In the genomic region with DNA sequence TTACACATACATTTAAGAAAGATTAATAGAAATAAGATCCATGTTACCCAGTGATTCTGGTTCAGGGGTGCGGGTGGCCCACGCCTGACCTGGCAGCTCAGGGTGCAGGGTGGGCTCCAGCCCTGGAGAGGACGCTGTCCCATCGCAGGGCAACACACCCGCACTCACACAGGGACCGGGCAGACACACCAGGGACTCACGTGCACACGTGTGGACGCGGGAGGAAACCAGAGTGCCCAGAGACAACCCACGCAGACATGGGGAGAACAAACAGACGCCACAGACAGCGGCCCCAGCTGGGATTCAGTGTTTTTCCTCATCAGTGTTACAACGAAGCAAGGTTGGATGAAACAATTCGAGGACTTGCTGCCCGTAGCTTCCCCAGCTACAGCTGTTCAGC, we compare ENCODE assay signal across 33 cellular contexts. TPM values are rescaled to one million over a fixed set of nuclear protein-coding genes. Genes with fewer than 3 reads are reported as not detected.
"Had no signal": no experiment of that assay in that cellular context is flagged by ENCODE, and none has a peak within 500 bp of the region (broad histone marks: within the 10 kb centered on the region; RNA-seq: fewer than 3 reads in every experiment).

No MANE protein-coding gene starts in this region.

- DNase-seq: activated B cell treated with CpG ODN at 0.5 μM for 24 hours; activated CD4-positive, alpha-beta T cell treated with anti-CD3 and anti-CD28 coated beads for 36 hours; activated CD4-positive, alpha-beta T cell treated with anti-CD3 and anti-CD28 coated beads, Interleukin-2, amount 50 U/mL, for 4 hours; activated CD8-positive, alpha-beta memory T cell treated with anti-CD3 and anti-CD28 coated beads, Interleukin-2, amount 50 U/mL, for 48 hours; activated naive CD4-positive, alpha-beta T cell; activated naive CD8-positive, alpha-beta T cell treated with anti-CD3 and anti-CD28 coated beads, Interleukin-2, amount 10 ng/mL, durations not matched to agents 7 days and 5 days; activated T-cell treated with anti-CD3 and anti-CD28 coated beads, Interleukin-2, amount 50 U/mL, for 4 hours; amniotic stem cell; cerebellar nuclear complex; kidney glomerular epithelial cell; occipital lobe; sigmoid colon; stimulated activated CD4-positive, alpha-beta T cell treated with anti-CD3 and anti-CD28 coated beads, Interleukin-2, amount 100 ng/mL, for 48 hours; stimulated activated CD8-positive, alpha-beta memory T cell treated with anti-CD3 and anti-CD28 coated beads, Interleukin-4, amount 100 ng/mL, for 48 hours; stimulated activated naive B cell treated with anti-CD40 and anti-IgM and Interleukin-4, amounts not matched to agents 10 μg/mL and 1 μg/mL and 100 μg/mL, for 72 hours; T-helper 9 cell; testis had no signal

- ATAC-seq: activated CD4-positive, alpha-beta T cell treated with anti-CD3 and anti-CD28 coated beads for 36 hours; activated T-cell treated with anti-CD3 and anti-CD28 coated beads, Interleukin-2, amount 50 U/mL, for 4 hours; left lung; stimulated activated naive B cell treated with anti-CD40 and anti-IgM and Interleukin-4, amounts not matched to agents 10 μg/mL and 1 μg/mL and 100 μg/mL, for 72 hours had no signal

- H3K36me3 ChIP-seq: left lung, sigmoid colon had no signal

- FAIRE-seq: endometrium had no signal

- H3K4me3 ChIP-seq: coronary artery, hepatocyte, left lung, sigmoid colon, smooth muscle cell, testis had no signal

- H3K27me3 Mint-ChIP-seq: activated B cell treated with CpG ODN at 0.5 μM for 24 hours; activated CD4-positive, alpha-beta T cell treated with anti-CD3 and anti-CD28 coated beads for 36 hours; activated naive CD8-positive, alpha-beta T cell treated with anti-CD3 and anti-CD28 coated beads, Interleukin-2, amount 10 ng/mL, durations not matched to agents 7 days and 5 days had no signal

- H3K4me2 ChIP-seq: hepatocyte, smooth muscle cell had no signal

- H3K9me3 ChIP-seq: left lung, sigmoid colon, testis had no signal

- H2AFZ ChIP-seq: hepatocyte had no signal

- H3K4me3 Mint-ChIP-seq: activated B cell treated with CpG ODN at 0.5 μM for 24 hours; activated CD4-positive, alpha-beta T cell treated with anti-CD3 and anti-CD28 coated beads for 36 hours; activated naive CD8-positive, alpha-beta T cell treated with anti-CD3 and anti-CD28 coated beads, Interleukin-2, amount 10 ng/mL, durations not matched to agents 7 days and 5 days; activated T-cell treated with anti-CD3 and anti-CD28 coated beads, Interleukin-2, amount 50 U/mL, for 4 hours; mesothelial cell of epicardium; nephron; stimulated activated naive B cell treated with anti-CD40 and anti-IgM and Interleukin-4, amounts not matched to agents 10 μg/mL and 1 μg/mL and 100 μg/mL, for 72 hours; type B pancreatic cell had no signal

- H3K9me3 Mint-ChIP-seq: activated B cell treated with CpG ODN at 0.5 μM for 24 hours; activated naive CD8-positive, alpha-beta T cell treated with anti-CD3 and anti-CD28 coated beads, Interleukin-2, amount 10 ng/mL, durations not matched to agents 7 days and 5 days; activated T-cell treated with anti-CD3 and anti-CD28 coated beads, Interleukin-2, amount 50 U/mL, for 4 hours; activated T-helper 2 cell treated with anti-CD3 and anti-CD28 coated beads, Interferon-gamma antibody, Interleukin-2, Interleukin-4, amounts not matched to agents 10 μg/mL and 5 μg/mL and 100 μg/mL, durations not matched to agents 14 hours and 24 hours and 36 hours; mesothelial cell of epicardium; nephron; stimulated activated naive B cell treated with anti-CD40 and anti-IgM and Interleukin-4, amounts not matched to agents 10 μg/mL and 1 μg/mL and 100 μg/mL, for 72 hours; type B pancreatic cell had no signal

- H3K27ac ChIP-seq: coronary artery, hepatocyte, left lung had no signal

- H3K27me3 ChIP-seq: hepatocyte, sigmoid colon, testis had no signal

- H3K36me3 Mint-ChIP-seq: activated naive CD8-positive, alpha-beta T cell treated with anti-CD3 and anti-CD28 coated beads, Interleukin-2, amount 10 ng/mL, durations not matched to agents 7 days and 5 days; mesothelial cell of epicardium; stimulated activated naive B cell treated with anti-CD40 and anti-IgM and Interleukin-4, amounts not matched to agents 10 μg/mL and 1 μg/mL and 100 μg/mL, for 72 hours; type B pancreatic cell had no signal

- H3K79me2 ChIP-seq: hepatocyte had no signal

- H3K27ac Mint-ChIP-seq: activated B cell treated with CpG ODN at 0.5 μM for 24 hours; activated CD4-positive, alpha-beta T cell treated with anti-CD3 and anti-CD28 coated beads for 36 hours; activated naive CD8-positive, alpha-beta T cell treated with anti-CD3 and anti-CD28 coated beads, Interleukin-2, amount 10 ng/mL, durations not matched to agents 7 days and 5 days; activated T-helper 2 cell treated with anti-CD3 and anti-CD28 coated beads, Interferon-gamma antibody, Interleukin-2, Interleukin-4, amounts not matched to agents 10 μg/mL and 5 μg/mL and 100 μg/mL, durations not matched to agents 14 hours and 24 hours and 36 hours; mesothelial cell of epicardium; nephron; stimulated activated naive B cell treated with anti-CD40 and anti-IgM and Interleukin-4, amounts not matched to agents 10 μg/mL and 1 μg/mL and 100 μg/mL, for 72 hours; type B pancreatic cell had no signal

RNA-seq across cellular contexts. Expression of a gene that starts 8.4 kb away (rescaled TPM):
- total RNA-seq: activated B cell treated with CpG ODN at 0.5 μM for 24 hours; activated CD4-positive, alpha-beta T cell treated with anti-CD3 and anti-CD28 coated beads for 36 hours; activated CD8-positive, alpha-beta memory T cell treated with anti-CD3 and anti-CD28 coated beads for 36 hours; activated naive CD8-positive, alpha-beta T cell treated with anti-CD3 and anti-CD28 coated beads, Interleukin-2, amount 10 ng/mL, durations not matched to agents 7 days and 5 days; activated T-cell treated with anti-CD3 and anti-CD28 coated beads, Interleukin-2, amount 50 U/mL, for 4 hours; activated T-helper 2 cell treated with anti-CD3 and anti-CD28 coated beads, Interferon-gamma antibody, Interleukin-2, Interleukin-4, amounts not matched to agents 10 μg/mL and 5 μg/mL and 100 μg/mL, durations not matched to agents 14 hours and 24 hours and 36 hours; epithelial cell of proximal tubule; fibroblast of lung; hepatocyte; left lung; lung microvascular endothelial cell; mesothelial cell of epicardium; occipital lobe; posterior vena cava; renal cortical epithelial cell; sigmoid colon; smooth muscle cell; T-helper 1 cell treated with Interleukin-12 subunit alpha and Interleukin-12 subunit beta and Interleukin-4 antibody, amounts not matched to agents 30 ng/mL and 1 ng/mL, for 36 hours had no signal
- polyA plus RNA-seq: fibroblast of lung, hepatocyte, sigmoid colon, smooth muscle cell had no signal

RNA-seq across cellular contexts. Expression of a gene that starts 53.8 kb away (rescaled TPM):
- total RNA-seq: activated B cell treated with CpG ODN at 0.5 μM for 24 hours; activated CD4-positive, alpha-beta T cell treated with anti-CD3 and anti-CD28 coated beads for 36 hours; activated CD8-positive, alpha-beta memory T cell treated with anti-CD3 and anti-CD28 coated beads for 36 hours; activated naive CD8-positive, alpha-beta T cell treated with anti-CD3 and anti-CD28 coated beads, Interleukin-2, amount 10 ng/mL, durations not matched to agents 7 days and 5 days; activated T-cell treated with anti-CD3 and anti-CD28 coated beads, Interleukin-2, amount 50 U/mL, for 4 hours; activated T-helper 2 cell treated with anti-CD3 and anti-CD28 coated beads, Interferon-gamma antibody, Interleukin-2, Interleukin-4, amounts not matched to agents 10 μg/mL and 5 μg/mL and 100 μg/mL, durations not matched to agents 14 hours and 24 hours and 36 hours; epithelial cell of proximal tubule; fibroblast of lung; hepatocyte; left lung; lung microvascular endothelial cell; mesothelial cell of epicardium; posterior vena cava; renal cortical epithelial cell; smooth muscle cell; T-helper 1 cell treated with Interleukin-12 subunit alpha and Interleukin-12 subunit beta and Interleukin-4 antibody, amounts not matched to agents 30 ng/mL and 1 ng/mL, for 36 hours had no signal
- polyA plus RNA-seq: fibroblast of lung, hepatocyte, sigmoid colon, smooth muscle cell had no signal

RNA-seq across cellular contexts. Expression of a gene that starts 54.7 kb away (rescaled TPM):
- total RNA-seq: activated B cell treated with CpG ODN at 0.5 μM for 24 hours; activated T-helper 2 cell treated with anti-CD3 and anti-CD28 coated beads, Interferon-gamma antibody, Interleukin-2, Interleukin-4, amounts not matched to agents 10 μg/mL and 5 μg/mL and 100 μg/mL, durations not matched to agents 14 hours and 24 hours and 36 hours; renal cortical epithelial cell; T-helper 1 cell treated with Interleukin-12 subunit alpha and Interleukin-12 subunit beta and Interleukin-4 antibody, amounts not matched to agents 30 ng/mL and 1 ng/mL, for 36 hours had no signal
